26 cellular contexts compared by ENCODE assay signal in genomic region chr12:90499793-90500192, GRCh38.
"Had no signal": no experiment of that assay in that cellular context is flagged by ENCODE, and none has a peak within 500 bp of the region (broad histone marks: within the 10 kb centered on the region; RNA-seq: fewer than 3 reads in every experiment).

No MANE protein-coding gene starts in this region.

- H3K36me3 Mint-ChIP-seq: activated CD8-positive, alpha-beta memory T cell treated with anti-CD3 and anti-CD28 coated beads, Interleukin-2, amount 10 ng/mL, durations not matched to agents 7 days and 5 days had no signal

- H3K4me1 Mint-ChIP-seq: activated CD4-positive, alpha-beta T cell treated with anti-CD3 and anti-CD28 coated beads, Interleukin-2, amount 10 ng/mL, durations not matched to agents 7 days and 5 days; activated CD8-positive, alpha-beta memory T cell treated with anti-CD3 and anti-CD28 coated beads, Interleukin-2, amount 10 ng/mL, durations not matched to agents 7 days and 5 days; activated naive CD8-positive, alpha-beta T cell treated with anti-CD3 and anti-CD28 coated beads, Interleukin-2, amount 50 U/mL, for 24 hours; stimulated activated naive CD8-positive, alpha-beta T cell treated with anti-CD3 and anti-CD28 coated beads, Interleukin-15, amount 100 ng/mL, for 72 hours had no signal

- H3K27ac ChIP-seq: body of pancreas, esophagus squamous epithelium, gastroesophageal sphincter, right lobe of liver, skin epidermis, tibial artery, WERI-Rb-1 had no signal

- DNase-seq: activated CD4-positive, alpha-beta T cell treated with anti-CD3 and anti-CD28 coated beads, Interleukin-2, amount 10 ng/mL, durations not matched to agents 7 days and 5 days; activated CD4-positive, CD25-positive, alpha-beta regulatory T cell treated with anti-CD3 and anti-CD28 coated beads, Interleukin-2, amount 50 U/mL, for 72 hours; activated CD8-positive, alpha-beta memory T cell treated with anti-CD3 and anti-CD28 coated beads, Interleukin-2, amount 10 ng/mL, durations not matched to agents 7 days and 5 days; activated CD8-positive, alpha-beta T cell treated with anti-CD3 and anti-CD28 coated beads for 36 hours; activated gamma-delta T cell; activated naive CD4-positive, alpha-beta T cell treated with anti-CD3 and anti-CD28 coated beads, Interleukin-2, amount 50 U/mL, for 16 hours; activated naive CD8-positive, alpha-beta T cell treated with anti-CD3 and anti-CD28 coated beads, Interleukin-2, amount 50 U/mL, for 24 hours; caudate nucleus; dermis blood vessel endothelial cell; effector memory CD4-positive, alpha-beta T cell; esophagus squamous epithelium; head of caudate nucleus; left cardiac atrium; mesendoderm; mucosa of descending colon; nucleus accumbens; right lobe of liver; stimulated activated CD4-positive, alpha-beta T cell treated with anti-CD3 and anti-CD28 coated beads, Interleukin-1b, Interleukin-23, amount 100 ng/mL, for 48 hours; stimulated activated naive CD8-positive, alpha-beta T cell treated with anti-CD3 and anti-CD28 coated beads, Interleukin-15, amount 100 ng/mL, for 72 hours; tibial artery; WERI-Rb-1 had no signal

- H3K4me3 Mint-ChIP-seq: activated CD4-positive, alpha-beta T cell treated with anti-CD3 and anti-CD28 coated beads, Interleukin-2, amount 10 ng/mL, durations not matched to agents 7 days and 5 days; activated CD8-positive, alpha-beta memory T cell treated with anti-CD3 and anti-CD28 coated beads, Interleukin-2, amount 10 ng/mL, durations not matched to agents 7 days and 5 days; activated CD8-positive, alpha-beta T cell treated with anti-CD3 and anti-CD28 coated beads for 36 hours; activated naive CD8-positive, alpha-beta T cell treated with anti-CD3 and anti-CD28 coated beads, Interleukin-2, amount 50 U/mL, for 24 hours; activated T-helper 1 cell treated with anti-CD3 and anti-CD28 coated beads, Interleukin-12 subunit alpha, Interleukin-12 subunit beta, Interleukin-2, Interleukin-4 antibody, amounts not matched to agents 30 ng/mL and 10 ng/mL and 1 ng/mL, durations not matched to agents 14 hours and 24 hours and 36 hours; stimulated activated naive CD8-positive, alpha-beta T cell treated with anti-CD3 and anti-CD28 coated beads, Interleukin-15, amount 100 ng/mL, for 72 hours; T-helper 2 cell treated with Interferon-gamma antibody and Interleukin-4, amounts not matched to agents 5 μg/mL and 100 μg/mL, for 36 hours had no signal

- H3K4me3 ChIP-seq: body of pancreas, esophagus squamous epithelium, gastroesophageal sphincter, mucosa of descending colon, right lobe of liver, skin epidermis, tibial artery had no signal

- H3K27me3 ChIP-seq: body of pancreas, esophagus squamous epithelium, gastroesophageal sphincter, right lobe of liver, tibial artery had no signal

- H3K36me3 ChIP-seq: esophagus squamous epithelium, gastroesophageal sphincter, right lobe of liver, tibial artery, WERI-Rb-1 had no signal

- H3K9me3 Mint-ChIP-seq: activated CD4-positive, alpha-beta T cell treated with anti-CD3 and anti-CD28 coated beads, Interleukin-2, amount 10 ng/mL, durations not matched to agents 7 days and 5 days; activated T-helper 1 cell treated with anti-CD3 and anti-CD28 coated beads, Interleukin-12 subunit alpha, Interleukin-12 subunit beta, Interleukin-2, Interleukin-4 antibody, amounts not matched to agents 30 ng/mL and 10 ng/mL and 1 ng/mL, durations not matched to agents 14 hours and 24 hours and 36 hours; T-helper 2 cell treated with Interferon-gamma antibody and Interleukin-4, amounts not matched to agents 5 μg/mL and 100 μg/mL, for 36 hours had no signal

- H3K9me3 ChIP-seq: body of pancreas, esophagus squamous epithelium, gastroesophageal sphincter, mucosa of descending colon, right lobe of liver, tibial artery had no signal

- H3K27ac Mint-ChIP-seq: activated CD4-positive, alpha-beta T cell treated with anti-CD3 and anti-CD28 coated beads, Interleukin-2, amount 10 ng/mL, durations not matched to agents 7 days and 5 days; activated CD8-positive, alpha-beta memory T cell treated with anti-CD3 and anti-CD28 coated beads, Interleukin-2, amount 10 ng/mL, durations not matched to agents 7 days and 5 days; activated CD8-positive, alpha-beta T cell treated with anti-CD3 and anti-CD28 coated beads for 36 hours; activated naive CD8-positive, alpha-beta T cell treated with anti-CD3 and anti-CD28 coated beads, Interleukin-2, amount 50 U/mL, for 24 hours; activated T-helper 1 cell treated with anti-CD3 and anti-CD28 coated beads, Interleukin-12 subunit alpha, Interleukin-12 subunit beta, Interleukin-2, Interleukin-4 antibody, amounts not matched to agents 30 ng/mL and 10 ng/mL and 1 ng/mL, durations not matched to agents 14 hours and 24 hours and 36 hours; stimulated activated naive CD8-positive, alpha-beta T cell treated with anti-CD3 and anti-CD28 coated beads, Interleukin-15, amount 100 ng/mL, for 72 hours; T-helper 2 cell treated with Interferon-gamma antibody and Interleukin-4, amounts not matched to agents 5 μg/mL and 100 μg/mL, for 36 hours had no signal

- H3K27me3 Mint-ChIP-seq: activated CD4-positive, alpha-beta T cell treated with anti-CD3 and anti-CD28 coated beads, Interleukin-2, amount 10 ng/mL, durations not matched to agents 7 days and 5 days; activated CD8-positive, alpha-beta memory T cell treated with anti-CD3 and anti-CD28 coated beads, Interleukin-2, amount 10 ng/mL, durations not matched to agents 7 days and 5 days; activated CD8-positive, alpha-beta T cell treated with anti-CD3 and anti-CD28 coated beads for 36 hours; activated naive CD8-positive, alpha-beta T cell treated with anti-CD3 and anti-CD28 coated beads, Interleukin-2, amount 50 U/mL, for 24 hours; stimulated activated naive CD8-positive, alpha-beta T cell treated with anti-CD3 and anti-CD28 coated beads, Interleukin-15, amount 100 ng/mL, for 72 hours had no signal

- H3K4me1 ChIP-seq: body of pancreas, esophagus squamous epithelium, gastroesophageal sphincter, tibial artery had no signal
